Comparison of ENCODE assay signal across 1 cellular context in the genomic region with DNA sequence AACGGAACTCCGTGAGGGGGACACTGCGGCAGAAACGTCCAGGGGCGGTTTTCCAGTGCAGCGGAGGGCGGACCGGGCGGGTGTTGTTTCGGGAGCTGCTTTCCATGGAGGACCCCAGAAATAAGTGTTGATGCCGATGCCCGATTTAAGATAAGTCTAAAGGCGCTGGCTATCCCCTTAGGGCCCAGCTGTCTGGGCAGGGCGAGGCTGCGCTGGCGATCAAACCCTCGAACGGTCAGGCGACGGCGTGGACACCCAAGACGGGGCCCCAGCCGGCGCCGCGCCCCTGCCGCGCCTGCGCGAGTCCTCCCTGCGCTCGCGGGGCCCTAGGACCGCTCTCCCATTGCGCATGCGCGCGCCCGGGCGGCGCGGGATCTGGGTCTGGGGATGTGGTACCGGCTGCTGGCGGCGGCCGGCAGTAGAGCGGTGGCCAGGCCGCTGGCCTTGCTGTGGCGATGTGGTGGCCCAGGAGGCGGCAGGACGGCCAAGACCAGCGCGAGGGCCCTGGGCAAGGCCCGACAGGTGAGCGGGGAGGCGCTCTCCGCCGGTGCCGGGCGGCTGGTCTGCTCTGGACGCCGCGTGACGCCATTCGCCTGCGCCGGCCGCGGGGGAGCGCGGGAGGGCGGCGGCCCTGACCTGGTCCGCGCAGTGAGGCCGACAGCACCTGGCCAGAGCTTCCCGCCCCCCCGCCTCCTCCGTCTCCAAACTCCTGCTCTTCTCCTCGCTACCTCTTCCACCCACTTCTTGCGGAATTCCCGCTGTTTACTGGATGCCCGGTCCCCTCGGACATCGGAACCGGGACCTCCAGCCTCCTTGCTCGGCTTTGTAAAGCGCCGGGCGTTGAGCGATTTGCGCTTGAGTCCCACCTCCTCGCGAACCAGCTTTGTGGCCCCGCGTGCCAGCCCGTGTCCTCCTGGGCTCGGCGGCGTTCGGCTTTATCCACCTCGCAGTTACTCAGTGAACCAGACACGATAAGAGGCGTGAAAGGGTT.
TF ChIP-seq lines count a peak whose summit lies in the region.

No MANE protein-coding gene starts in this region.

TF ChIP-seq in HepG2, 621 proteins besides CTCF, POLR2A, EP300 and RAD21 (continued from another document and continues in another):
- TF ChIP-seq, protein P1, sequence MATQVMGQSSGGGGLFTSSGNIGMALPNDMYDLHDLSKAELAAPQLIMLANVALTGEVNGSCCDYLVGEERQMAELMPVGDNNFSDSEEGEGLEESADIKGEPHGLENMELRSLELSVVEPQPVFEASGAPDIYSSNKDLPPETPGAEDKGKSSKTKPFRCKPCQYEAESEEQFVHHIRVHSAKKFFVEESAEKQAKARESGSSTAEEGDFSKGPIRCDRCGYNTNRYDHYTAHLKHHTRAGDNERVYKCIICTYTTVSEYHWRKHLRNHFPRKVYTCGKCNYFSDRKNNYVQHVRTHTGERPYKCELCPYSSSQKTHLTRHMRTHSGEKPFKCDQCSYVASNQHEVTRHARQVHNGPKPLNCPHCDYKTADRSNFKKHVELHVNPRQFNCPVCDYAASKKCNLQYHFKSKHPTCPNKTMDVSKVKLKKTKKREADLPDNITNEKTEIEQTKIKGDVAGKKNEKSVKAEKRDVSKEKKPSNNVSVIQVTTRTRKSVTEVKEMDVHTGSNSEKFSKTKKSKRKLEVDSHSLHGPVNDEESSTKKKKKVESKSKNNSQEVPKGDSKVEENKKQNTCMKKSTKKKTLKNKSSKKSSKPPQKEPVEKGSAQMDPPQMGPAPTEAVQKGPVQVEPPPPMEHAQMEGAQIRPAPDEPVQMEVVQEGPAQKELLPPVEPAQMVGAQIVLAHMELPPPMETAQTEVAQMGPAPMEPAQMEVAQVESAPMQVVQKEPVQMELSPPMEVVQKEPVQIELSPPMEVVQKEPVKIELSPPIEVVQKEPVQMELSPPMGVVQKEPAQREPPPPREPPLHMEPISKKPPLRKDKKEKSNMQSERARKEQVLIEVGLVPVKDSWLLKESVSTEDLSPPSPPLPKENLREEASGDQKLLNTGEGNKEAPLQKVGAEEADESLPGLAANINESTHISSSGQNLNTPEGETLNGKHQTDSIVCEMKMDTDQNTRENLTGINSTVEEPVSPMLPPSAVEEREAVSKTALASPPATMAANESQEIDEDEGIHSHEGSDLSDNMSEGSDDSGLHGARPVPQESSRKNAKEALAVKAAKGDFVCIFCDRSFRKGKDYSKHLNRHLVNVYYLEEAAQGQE (IDR thresholded peaks at IDR 0.05; ENCODE audit: borderline replicate concordance in 1 of 2, low read depth in 1 of 2, low read length in 2 of 2) = peak in 1 of 2 experiments; percentile 27; a peak in 1 of 4 replicates
- TF ChIP-seq RARG (CRISPR knock-in tag; IDR thresholded peaks at IDR 0.05; ENCODE audit: low read depth) (peak; percentile 81; the same call in 1 of the 2 replicates), ZSCAN30 (CRISPR knock-in tag; IDR thresholded peaks at IDR 0.05) (no peak), SCMH1 (CRISPR knock-in tag; IDR thresholded peaks at IDR 0.05; ENCODE audit: borderline replicate concordance) (no peak), CENPX (CRISPR knock-in tag; IDR thresholded peaks at IDR 0.05) (no peak), NRL (CRISPR knock-in tag; IDR thresholded peaks at IDR 0.05; ENCODE audit: borderline replicate concordance) (peak; percentile 74), ZNF749 (CRISPR knock-in tag; IDR thresholded peaks at IDR 0.05; ENCODE audit: borderline replicate concordance) (peak; percentile 23; the same call in 1 of the 2 replicates), GPN1 (CRISPR knock-in tag; IDR thresholded peaks at IDR 0.05; ENCODE audit: borderline replicate concordance) (no peak), ZNF468 (CRISPR knock-in tag; IDR thresholded peaks at IDR 0.05) (no peak), HMG20B (CRISPR knock-in tag; conservative IDR thresholded peaks at IDR 0.05) (no peak), MIER2 (CRISPR knock-in tag; IDR thresholded peaks at IDR 0.05) (no peak), RBM22 (optimal IDR thresholded peaks at IDR 0.05; ENCODE audit: low read length) (no peak), TGIF2 (CRISPR knock-in tag; IDR thresholded peaks at IDR 0.05) (peak; percentile 68), RAD51 (IDR thresholded peaks at IDR 0.05; ENCODE audit: borderline replicate concordance) (no peak), PLRG1 (conservative IDR thresholded peaks at IDR 0.05) (no peak), SRSF9 (IDR thresholded peaks at IDR 0.05; ENCODE audit: borderline replicate concordance, insufficient read depth, low read depth, low read length, poor library complexity, severe bottlenecking) (no peak), ZNF136 (CRISPR knock-in tag; IDR thresholded peaks at IDR 0.05; ENCODE audit: low read depth) (no peak), MBNL3 (CRISPR knock-in tag; conservative IDR thresholded peaks at IDR 0.05) (no peak), PTBP1 (IDR thresholded peaks at IDR 0.05; ENCODE audit: low read depth, low read length, poor library complexity, severe bottlenecking) (no peak), NFKB2 (CRISPR knock-in tag; IDR thresholded peaks at IDR 0.05; ENCODE audit: borderline replicate concordance) (peak; percentile 95), YEATS2 (CRISPR knock-in tag; IDR thresholded peaks at IDR 0.05; ENCODE audit: borderline replicate concordance) (peak; percentile 89), NFRKB (IDR thresholded peaks at IDR 0.05) (no peak), MYNN (CRISPR knock-in tag; IDR thresholded peaks at IDR 0.05; ENCODE audit: low read depth) (no peak), ZNF101 (CRISPR knock-in tag; IDR thresholded peaks at IDR 0.05; ENCODE audit: borderline replicate concordance, low read depth) (no peak), CBX5 (CRISPR knock-in tag; IDR thresholded peaks at IDR 0.05; ENCODE audit: borderline replicate concordance) (no peak), ZNF230 (CRISPR knock-in tag; IDR thresholded peaks at IDR 0.05) (peak; percentile 88), GABPB1 (CRISPR knock-in tag; IDR thresholded peaks at IDR 0.05) (peak; percentile 87), ZNF225 (CRISPR knock-in tag; IDR thresholded peaks at IDR 0.05) (no peak; the same call in 1 of the 2 replicates), ZNF430 (CRISPR knock-in tag; IDR thresholded peaks at IDR 0.05) (no peak; the same call in none of the 2 replicates), FOXO1 (CRISPR knock-in tag; IDR thresholded peaks at IDR 0.05) (no peak; the same call in 1 of the 2 replicates), ZNF816 (CRISPR knock-in tag; IDR thresholded peaks at IDR 0.05; ENCODE audit: borderline replicate concordance) (no peak), ZNF263 (CRISPR knock-in tag; IDR thresholded peaks at IDR 0.05) (peak; percentile 68; the same call in 1 of the 2 replicates), JUN (CRISPR knock-in tag; IDR thresholded peaks at IDR 0.05) (peak; percentile 85; the same call in 1 of the 2 replicates), KDM5A (IDR thresholded peaks at IDR 0.05; ENCODE audit: borderline replicate concordance, low read length) (peak; percentile 96), ZBTB20 (CRISPR knock-in tag; IDR thresholded peaks at IDR 0.05; ENCODE audit: borderline replicate concordance, low read depth) (no peak; the same call in none of the 2 replicates), ZNF12 (CRISPR knock-in tag; IDR thresholded peaks at IDR 0.05) (0 out of 2 replicates have a peak, but pooled peaks have one; percentile 8), BRCA1 (CRISPR knock-in tag; IDR thresholded peaks at IDR 0.05) (peak; percentile 66), THAP11 (CRISPR knock-in tag; IDR thresholded peaks at IDR 0.05) (peak; percentile 93), ZNF607 (CRISPR knock-in tag; IDR thresholded peaks at IDR 0.05; ENCODE audit: borderline replicate concordance) (no peak; the same call in 1 of the 2 replicates), NFYC (CRISPR knock-in tag; IDR thresholded peaks at IDR 0.05) (no peak)
- TF ChIP-seq, protein P2, sequence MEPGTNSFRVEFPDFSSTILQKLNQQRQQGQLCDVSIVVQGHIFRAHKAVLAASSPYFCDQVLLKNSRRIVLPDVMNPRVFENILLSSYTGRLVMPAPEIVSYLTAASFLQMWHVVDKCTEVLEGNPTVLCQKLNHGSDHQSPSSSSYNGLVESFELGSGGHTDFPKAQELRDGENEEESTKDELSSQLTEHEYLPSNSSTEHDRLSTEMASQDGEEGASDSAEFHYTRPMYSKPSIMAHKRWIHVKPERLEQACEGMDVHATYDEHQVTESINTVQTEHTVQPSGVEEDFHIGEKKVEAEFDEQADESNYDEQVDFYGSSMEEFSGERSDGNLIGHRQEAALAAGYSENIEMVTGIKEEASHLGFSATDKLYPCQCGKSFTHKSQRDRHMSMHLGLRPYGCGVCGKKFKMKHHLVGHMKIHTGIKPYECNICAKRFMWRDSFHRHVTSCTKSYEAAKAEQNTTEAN (CRISPR knock-in tag; conservative IDR thresholded peaks at IDR 0.05) = peak; percentile 81
- TF ChIP-seq, protein P3, sequence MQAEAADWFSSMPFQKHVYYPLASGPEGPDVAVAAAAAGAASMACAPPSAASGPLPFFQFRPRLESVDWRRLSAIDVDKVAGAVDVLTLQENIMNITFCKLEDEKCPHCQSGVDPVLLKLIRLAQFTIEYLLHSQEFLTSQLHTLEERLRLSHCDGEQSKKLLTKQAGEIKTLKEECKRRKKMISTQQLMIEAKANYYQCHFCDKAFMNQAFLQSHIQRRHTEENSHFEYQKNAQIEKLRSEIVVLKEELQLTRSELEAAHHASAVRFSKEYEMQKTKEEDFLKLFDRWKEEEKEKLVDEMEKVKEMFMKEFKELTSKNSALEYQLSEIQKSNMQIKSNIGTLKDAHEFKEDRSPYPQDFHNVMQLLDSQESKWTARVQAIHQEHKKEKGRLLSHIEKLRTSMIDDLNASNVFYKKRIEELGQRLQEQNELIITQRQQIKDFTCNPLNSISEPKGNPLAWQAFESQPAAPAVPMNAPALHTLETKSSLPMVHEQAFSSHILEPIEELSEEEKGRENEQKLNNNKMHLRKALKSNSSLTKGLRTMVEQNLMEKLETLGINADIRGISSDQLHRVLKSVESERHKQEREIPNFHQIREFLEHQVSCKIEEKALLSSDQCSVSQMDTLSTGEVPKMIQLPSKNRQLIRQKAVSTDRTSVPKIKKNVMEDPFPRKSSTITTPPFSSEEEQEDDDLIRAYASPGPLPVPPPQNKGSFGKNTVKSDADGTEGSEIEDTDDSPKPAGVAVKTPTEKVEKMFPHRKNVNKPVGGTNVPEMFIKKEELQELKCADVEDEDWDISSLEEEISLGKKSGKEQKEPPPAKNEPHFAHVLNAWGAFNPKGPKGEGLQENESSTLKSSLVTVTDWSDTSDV (CRISPR knock-in tag; IDR thresholded peaks at IDR 0.05) = peak; percentile 81; the same call in 1 of the 2 replicates
- TF ChIP-seq, protein P4, sequence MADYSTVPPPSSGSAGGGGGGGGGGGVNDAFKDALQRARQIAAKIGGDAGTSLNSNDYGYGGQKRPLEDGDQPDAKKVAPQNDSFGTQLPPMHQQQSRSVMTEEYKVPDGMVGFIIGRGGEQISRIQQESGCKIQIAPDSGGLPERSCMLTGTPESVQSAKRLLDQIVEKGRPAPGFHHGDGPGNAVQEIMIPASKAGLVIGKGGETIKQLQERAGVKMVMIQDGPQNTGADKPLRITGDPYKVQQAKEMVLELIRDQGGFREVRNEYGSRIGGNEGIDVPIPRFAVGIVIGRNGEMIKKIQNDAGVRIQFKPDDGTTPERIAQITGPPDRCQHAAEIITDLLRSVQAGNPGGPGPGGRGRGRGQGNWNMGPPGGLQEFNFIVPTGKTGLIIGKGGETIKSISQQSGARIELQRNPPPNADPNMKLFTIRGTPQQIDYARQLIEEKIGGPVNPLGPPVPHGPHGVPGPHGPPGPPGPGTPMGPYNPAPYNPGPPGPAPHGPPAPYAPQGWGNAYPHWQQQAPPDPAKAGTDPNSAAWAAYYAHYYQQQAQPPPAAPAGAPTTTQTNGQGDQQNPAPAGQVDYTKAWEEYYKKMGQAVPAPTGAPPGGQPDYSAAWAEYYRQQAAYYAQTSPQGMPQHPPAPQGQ (CRISPR knock-in tag; IDR thresholded peaks at IDR 0.05; ENCODE audit: borderline replicate concordance) = peak; percentile 31; the same call in 1 of the 2 replicates
- TF ChIP-seq, protein P5, sequence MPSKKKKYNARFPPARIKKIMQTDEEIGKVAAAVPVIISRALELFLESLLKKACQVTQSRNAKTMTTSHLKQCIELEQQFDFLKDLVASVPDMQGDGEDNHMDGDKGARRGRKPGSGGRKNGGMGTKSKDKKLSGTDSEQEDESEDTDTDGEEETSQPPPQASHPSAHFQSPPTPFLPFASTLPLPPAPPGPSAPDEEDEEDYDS (CRISPR knock-in tag; IDR thresholded peaks at IDR 0.05) = peak; percentile 46; the same call in 1 of the 2 replicates
- TF ChIP-seq, protein P6, sequence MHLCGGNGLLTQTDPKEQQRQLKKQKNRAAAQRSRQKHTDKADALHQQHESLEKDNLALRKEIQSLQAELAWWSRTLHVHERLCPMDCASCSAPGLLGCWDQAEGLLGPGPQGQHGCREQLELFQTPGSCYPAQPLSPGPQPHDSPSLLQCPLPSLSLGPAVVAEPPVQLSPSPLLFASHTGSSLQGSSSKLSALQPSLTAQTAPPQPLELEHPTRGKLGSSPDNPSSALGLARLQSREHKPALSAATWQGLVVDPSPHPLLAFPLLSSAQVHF (CRISPR knock-in tag; IDR thresholded peaks at IDR 0.05) = peak; percentile 7; the same call in 1 of the 2 replicates
- TF ChIP-seq, protein P7, sequence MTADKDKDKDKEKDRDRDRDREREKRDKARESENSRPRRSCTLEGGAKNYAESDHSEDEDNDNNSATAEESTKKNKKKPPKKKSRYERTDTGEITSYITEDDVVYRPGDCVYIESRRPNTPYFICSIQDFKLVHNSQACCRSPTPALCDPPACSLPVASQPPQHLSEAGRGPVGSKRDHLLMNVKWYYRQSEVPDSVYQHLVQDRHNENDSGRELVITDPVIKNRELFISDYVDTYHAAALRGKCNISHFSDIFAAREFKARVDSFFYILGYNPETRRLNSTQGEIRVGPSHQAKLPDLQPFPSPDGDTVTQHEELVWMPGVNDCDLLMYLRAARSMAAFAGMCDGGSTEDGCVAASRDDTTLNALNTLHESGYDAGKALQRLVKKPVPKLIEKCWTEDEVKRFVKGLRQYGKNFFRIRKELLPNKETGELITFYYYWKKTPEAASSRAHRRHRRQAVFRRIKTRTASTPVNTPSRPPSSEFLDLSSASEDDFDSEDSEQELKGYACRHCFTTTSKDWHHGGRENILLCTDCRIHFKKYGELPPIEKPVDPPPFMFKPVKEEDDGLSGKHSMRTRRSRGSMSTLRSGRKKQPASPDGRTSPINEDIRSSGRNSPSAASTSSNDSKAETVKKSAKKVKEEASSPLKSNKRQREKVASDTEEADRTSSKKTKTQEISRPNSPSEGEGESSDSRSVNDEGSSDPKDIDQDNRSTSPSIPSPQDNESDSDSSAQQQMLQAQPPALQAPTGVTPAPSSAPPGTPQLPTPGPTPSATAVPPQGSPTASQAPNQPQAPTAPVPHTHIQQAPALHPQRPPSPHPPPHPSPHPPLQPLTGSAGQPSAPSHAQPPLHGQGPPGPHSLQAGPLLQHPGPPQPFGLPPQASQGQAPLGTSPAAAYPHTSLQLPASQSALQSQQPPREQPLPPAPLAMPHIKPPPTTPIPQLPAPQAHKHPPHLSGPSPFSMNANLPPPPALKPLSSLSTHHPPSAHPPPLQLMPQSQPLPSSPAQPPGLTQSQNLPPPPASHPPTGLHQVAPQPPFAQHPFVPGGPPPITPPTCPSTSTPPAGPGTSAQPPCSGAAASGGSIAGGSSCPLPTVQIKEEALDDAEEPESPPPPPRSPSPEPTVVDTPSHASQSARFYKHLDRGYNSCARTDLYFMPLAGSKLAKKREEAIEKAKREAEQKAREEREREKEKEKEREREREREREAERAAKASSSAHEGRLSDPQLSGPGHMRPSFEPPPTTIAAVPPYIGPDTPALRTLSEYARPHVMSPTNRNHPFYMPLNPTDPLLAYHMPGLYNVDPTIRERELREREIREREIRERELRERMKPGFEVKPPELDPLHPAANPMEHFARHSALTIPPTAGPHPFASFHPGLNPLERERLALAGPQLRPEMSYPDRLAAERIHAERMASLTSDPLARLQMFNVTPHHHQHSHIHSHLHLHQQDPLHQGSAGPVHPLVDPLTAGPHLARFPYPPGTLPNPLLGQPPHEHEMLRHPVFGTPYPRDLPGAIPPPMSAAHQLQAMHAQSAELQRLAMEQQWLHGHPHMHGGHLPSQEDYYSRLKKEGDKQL (CRISPR knock-in tag; IDR thresholded peaks at IDR 0.05; ENCODE audit: low read depth) = no peak
